Comparison of ENCODE assay signal across 19 cellular contexts in the genomic region with DNA sequence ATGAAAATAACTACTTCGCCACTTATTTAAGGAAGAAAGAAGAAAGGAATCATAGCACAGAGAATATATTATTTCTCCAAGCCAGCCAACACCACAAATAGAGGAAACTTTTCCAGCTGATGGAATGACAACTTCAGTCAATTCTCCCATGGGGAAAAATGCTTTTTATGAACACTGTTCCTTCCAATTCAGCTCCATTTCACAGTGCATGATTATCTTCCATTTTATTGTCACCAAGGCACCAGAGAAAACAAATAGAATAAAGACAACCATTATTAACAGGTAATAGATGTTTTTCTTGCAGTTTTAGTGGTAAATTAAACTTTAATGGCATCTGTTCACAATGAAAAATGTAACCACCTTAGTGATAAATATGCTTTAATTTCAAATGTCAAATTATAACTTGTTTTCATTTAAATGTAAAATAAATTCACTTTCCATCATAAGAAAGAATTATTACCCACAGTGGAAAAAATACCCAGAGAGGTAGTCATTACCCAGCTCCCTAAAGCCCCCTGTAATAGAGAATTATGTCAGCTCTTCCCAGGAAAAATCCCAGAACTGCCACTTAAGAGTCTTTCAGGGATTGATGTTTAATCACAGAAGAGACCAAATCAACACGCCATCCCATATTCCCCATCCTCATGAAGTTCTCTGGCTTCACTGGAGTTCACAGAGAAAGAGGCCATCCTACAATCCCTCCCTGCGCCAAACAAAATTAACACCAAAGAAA.
"Had no signal": no experiment of that assay in that cellular context is flagged by ENCODE, and none has a peak within 500 bp of the region (broad histone marks: within the 10 kb centered on the region; RNA-seq: fewer than 3 reads in every experiment).

No MANE protein-coding gene starts in this region.

- H3K27me3 ChIP-seq: neural progenitor cell, neutrophil, ovary, right atrium auricular region, right lobe of liver, sigmoid colon, spleen had no signal

- H2AFZ ChIP-seq: neural progenitor cell, parathyroid adenoma had no signal

- H3K27ac ChIP-seq: neural progenitor cell, neutrophil, ovary, pancreas, parathyroid adenoma, prostate gland, psoas muscle, right atrium auricular region, right lobe of liver, sigmoid colon, skin epidermis, spleen had no signal

- H3K9ac ChIP-seq: neural progenitor cell, parathyroid adenoma had no signal

- H3K36me3 ChIP-seq: neural progenitor cell, neutrophil, ovary, pancreas, prostate gland, right atrium auricular region, right lobe of liver, sigmoid colon, spleen had no signal

- ATAC-seq: naive thymus-derived CD4-positive, alpha-beta T cell; naive thymus-derived CD8-positive, alpha-beta T cell; natural killer cell; natural killer cell treated with Interleukin-12 subunit alpha and Interleukin-12 subunit beta and Interleukin-15 and Interleukin-18, amount 100 ng/mL, for 72 hours; pancreas; psoas muscle; right cardiac atrium; right lobe of liver; sciatic nerve had no signal

- H3K79me2 ChIP-seq: parathyroid adenoma had no signal

- H3K4me2 ChIP-seq: neural progenitor cell, smooth muscle cell had no signal

- H3K9me3 ChIP-seq: neutrophil, ovary, pancreas, prostate gland, psoas muscle, right atrium auricular region had no signal

- H3K4me3 ChIP-seq: neural progenitor cell, ovary, pancreas, prostate gland, psoas muscle, right atrium auricular region, right lobe of liver, sigmoid colon, skin epidermis, smooth muscle cell, spleen had no signal
